8 cellular contexts compared by ENCODE assay signal in genomic region chr3:24829632-24830229, GRCh38.
DNase-seq lines count a peak whose midpoint lies in the region; FAIRE-seq and TF ChIP-seq lines count a peak whose summit lies in the region.

No MANE protein-coding gene starts in this region.

- peaks cover 2 to 16% (median 2%) of the 10 kb centered on the region in 3 donors for H3K27me3 Mint-ChIP-seq in immature natural killer cell (ENCODE audit: low read depth in 3 of 3)

- TF ChIP-seq CTCF in stomach (IDR thresholded peaks at IDR 0.05), result no peak

- WGBS in stomach, 5 donors, result 0 to 3% (median 1%) methylated on average over 18 to 35 of the region's 35 CpGs

- DNase-seq in HEK293T (ENCODE audit: extremely low spot score) (peak; percentile 43), astrocyte of the hippocampus (ENCODE audit: low read depth, low spot score) (peak; percentile 42), immature natural killer cell (no peak), stomach (peak; percentile 55), RCC 7860 (ENCODE audit: low spot score) (no peak), GM19239 (ENCODE audit: insufficient read length, low spot score) (no peak)
- no peak for DNase-seq in stimulated activated naive CD4-positive, alpha-beta T cell (lab: John Stamatoyannopoulos, UW)
- DNase-seq in effector CD8-positive, alpha-beta T cell (lab: John Stamatoyannopoulos, UW), result no peak

- CTCF ChIA-PET in HEK293T (lab: Yijun Ruan, JAX), result no interaction called here

- H3K27ac Mint-ChIP-seq in immature natural killer cell, result no peak overlapping the region

- no peak for TF ChIP-seq EP300 in stomach (IDR thresholded peaks at IDR 0.05)

- POLR2A ChIA-PET in HEK293T (lab: Yijun Ruan, JAX), result no interaction called here

- no peaks in the 10 kb centered on the region for H3K36me3 ChIP-seq in stomach

- peak overlapping the region in 2 of 5 donors; percentile 20 to 62 for H3K27ac ChIP-seq in stomach

- peak overlapping the region; percentile 58 to 75 (median 68) for H3K4me3 ChIP-seq in stomach

- peaks cover 0 to 7% (median 1%) of the 10 kb centered on the region in 6 donors for H3K9me3 Mint-ChIP-seq in immature natural killer cell

- no peak for TF ChIP-seq POLR2A in stomach (IDR thresholded peaks at IDR 0.05)

- peak overlapping the region in 4 of 5 donors; percentile 36 to 73 (median 68) for H3K4me3 Mint-ChIP-seq in immature natural killer cell

- H3K36me3 Mint-ChIP-seq in immature natural killer cell, result no peaks in the 10 kb centered on the region

- peaks cover 0 to 31% (median 11%) of the 10 kb centered on the region in 3 donors for H3K27me3 ChIP-seq in stomach

- intact Hi-C loops in stomach (cut with DNase I; ENCODE audit: low total_unique reads), result no loop called here

- peaks cover 0 to 18% of the 10 kb centered on the region in 2 donors for H3K4me1 Mint-ChIP-seq in immature natural killer cell

- peaks cover 0 to 32% (median 23%) of the 10 kb centered on the region in 4 donors for H3K4me1 ChIP-seq in stomach

- FAIRE-seq in RCC 7860 (lab: Jason Lieb, UNC) (no peak), GM19239 (lab: Jason Lieb, UNC) (no peak)

- no peaks in the 10 kb centered on the region for H3K9me3 ChIP-seq in stomach

TF ChIP-seq in HEK293T, 16 proteins besides CTCF, POLR2A, EP300 and RAD21:
- TF ChIP-seq FOXA1 (IDR thresholded peaks at IDR 0.05), result no peak
- TF ChIP-seq L3MBTL2 (conservative IDR thresholded peaks at IDR 0.05), result peak; percentile 75
- no peak for TF ChIP-seq ELF4 (IDR thresholded peaks at IDR 0.05)

Comparison
In these comparisons a context has a peak if more than half of its experiments do, and no peak if none do; other contexts are left out.
1. DNase-seq: peak in HEK293T (single experiment), astrocyte of the hippocampus (single experiment) and stomach (single experiment); none in immature natural killer cell (0 of 3), RCC 7860 (single experiment), stimulated activated naive CD4-positive, alpha-beta T cell (0 of 6), effector CD8-positive, alpha-beta T cell (single experiment) and GM19239 (single experiment).